Comparison of ENCODE assay signal across 14 cellular contexts in genomic region chr15:70426065-70426821, GRCh38.
DNase-seq lines count a peak whose midpoint lies in the region; ATAC-seq and TF ChIP-seq lines count a peak whose summit lies in the region.
"Had no signal": no experiment of that assay in that cellular context is flagged by ENCODE, and none has a peak within 500 bp of the region (broad histone marks: within the 10 kb centered on the region; RNA-seq: fewer than 3 reads in every experiment).

No MANE protein-coding gene starts in this region.

- H2BK12ac ChIP-seq in trophoblast cell (ENCODE audit: low read length) = peak overlapping the region; percentile 13

- H3K9me3 ChIP-seq in mammary epithelial cell (replicated peaks; ENCODE audit: insufficient read depth, low read length) = no peaks in the 10 kb centered on the region
- no peaks in the 10 kb centered on the region for H3K9me3 ChIP-seq in trophoblast cell (ENCODE audit: insufficient read depth, low read depth, low read length)
- H3K9me3 ChIP-seq: transverse colon had no signal

- no TSS peak for BruUV-seq in mammary epithelial cell (replicated peaks; lab: Mats Ljungman, UMichigan)

- H4K20me1 ChIP-seq in mammary epithelial cell (ENCODE audit: insufficient read depth, low read length) = no peaks in the 10 kb centered on the region

- H3K27ac Mint-ChIP-seq in activated CD4-positive, alpha-beta T cell treated with anti-CD3 and anti-CD28 coated beads for 36 hours = no peak overlapping the region
- no peak overlapping the region for H3K27ac Mint-ChIP-seq in activated CD4-positive, alpha-beta memory T cell treated with anti-CD3 and anti-CD28 coated beads, Interleukin-2, amount 10 ng/mL, durations not matched to agents 7 days and 5 days
- H3K27ac Mint-ChIP-seq: stimulated activated memory B cell treated with anti-CD40 and anti-IgM and Interleukin-4, amounts not matched to agents 10 μg/mL and 1 μg/mL and 100 μg/mL, for 72 hours had no signal

- H3K27ac ChIP-seq in mammary epithelial cell (ENCODE audit: insufficient read depth, low read depth, low read length) (no peak overlapping the region), trophoblast cell (ENCODE audit: low read depth, low read length) (no peak overlapping the region)
- H3K27ac ChIP-seq: esophagus squamous epithelium, transverse colon had no signal

- TF ChIP-seq CTCF in mammary epithelial cell (conservative IDR thresholded peaks at IDR 0.05 in 1 of 2, IDR thresholded peaks at IDR 0.05 in 1 of 2; ENCODE audit: extremely low read depth in 1 of 2, insufficient read depth in 1 of 2, low read depth in 1 of 2, low read length in 2 of 2) = no peak

- no peak overlapping the region for H3K4ac ChIP-seq in trophoblast cell (ENCODE audit: low read depth, low read length)

- CTCF ChIA-PET in activated CD4-positive, alpha-beta T cell treated with anti-CD3 and anti-CD28 coated beads for 36 hours (lab: Charles Lee) = interaction anchor here (0.7 to 1.7 kb wide), 4 partner anchors 19 to 916 kb away, joined by 3 to 7 read pairs (median 4); no protein-coding TSS in a partner anchor
- CTCF ChIA-PET in mammary epithelial cell (lab: Charles Lee; ENCODE audit: low non-redundant PET) = interaction anchor here (0.5 kb wide), 1 partner anchor 40 kb away, joined by 3 read pairs; no protein-coding TSS in a partner anchor
- CTCF ChIA-PET in activated CD4-positive, alpha-beta memory T cell treated with anti-CD3 and anti-CD28 coated beads, Interleukin-2, amount 10 ng/mL, durations not matched to agents 7 days and 5 days (lab: Charles Lee) = no interaction called here

- H3K79me1 ChIP-seq in trophoblast cell (ENCODE audit: low read length) = peaks cover 4% of the 10 kb centered on the region

- intact Hi-C loops in activated CD4-positive, alpha-beta T cell treated with anti-CD3 and anti-CD28 coated beads for 36 hours (cut with DNase I, micrococcal nuclease) = no loop called here
- intact Hi-C loops in mammary epithelial cell (cut with micrococcal nuclease) (no loop called here), posterior cingulate gyrus (cut with DNase I) (no loop called here)

- no peak overlapping the region for H3K18ac ChIP-seq in trophoblast cell (ENCODE audit: low read length)

- no peak overlapping the region for H4K8ac ChIP-seq in trophoblast cell (ENCODE audit: low read depth, low read length)

- no peaks in the 10 kb centered on the region for H3K36me3 ChIP-seq in mammary epithelial cell (ENCODE audit: insufficient read depth, low read length)
- H3K36me3 ChIP-seq in trophoblast cell (ENCODE audit: control insufficient read depth in 1 of 2, insufficient read depth in 2 of 2, low read length in 2 of 2) = no peaks in the 10 kb centered on the region
- H3K36me3 ChIP-seq: esophagus squamous epithelium, transverse colon had no signal

- no peak overlapping the region for H3K9ac ChIP-seq in mammary epithelial cell (ENCODE audit: insufficient read depth, low read length)
- H3K9ac ChIP-seq in trophoblast cell (ENCODE audit: low read length) = no peak overlapping the region

- peak; percentile 31 for ATAC-seq in activated CD4-positive, alpha-beta T cell treated with anti-CD3 and anti-CD28 coated beads for 36 hours
- no peak for ATAC-seq in HG02970 (IDR thresholded peaks at IDR 0.05; ENCODE audit: low FRiP score, unreplicated experiment)
- ATAC-seq: stimulated activated memory B cell treated with anti-CD40 and anti-IgM and Interleukin-4, amounts not matched to agents 10 μg/mL and 1 μg/mL and 100 μg/mL, for 72 hours had no signal

- H3K27me3 Mint-ChIP-seq in activated CD4-positive, alpha-beta T cell treated with anti-CD3 and anti-CD28 coated beads for 36 hours = no peaks in the 10 kb centered on the region
- H3K27me3 Mint-ChIP-seq in activated CD4-positive, alpha-beta memory T cell treated with anti-CD3 and anti-CD28 coated beads, Interleukin-2, amount 10 ng/mL, durations not matched to agents 7 days and 5 days = peaks cover 18% of the 10 kb centered on the region
- H3K27me3 Mint-ChIP-seq: stimulated activated memory B cell treated with anti-CD40 and anti-IgM and Interleukin-4, amounts not matched to agents 10 μg/mL and 1 μg/mL and 100 μg/mL, for 72 hours had no signal

- peaks cover 27% of the 10 kb centered on the region for H3K4me1 Mint-ChIP-seq in activated CD4-positive, alpha-beta T cell treated with anti-CD3 and anti-CD28 coated beads for 36 hours
- H3K4me1 Mint-ChIP-seq in activated CD4-positive, alpha-beta memory T cell treated with anti-CD3 and anti-CD28 coated beads, Interleukin-2, amount 10 ng/mL, durations not matched to agents 7 days and 5 days = peaks cover 16% of the 10 kb centered on the region

- no peak overlapping the region for H3K4me3 ChIP-seq in mammary epithelial cell (replicated peaks in 1 of 3; ENCODE audit: insufficient read depth in 1 of 3, low read depth in 2 of 3, low read length in 3 of 3)
- no peak overlapping the region for H3K4me3 ChIP-seq in trophoblast cell (ENCODE audit: low read depth, low read length)
- H3K4me3 ChIP-seq: esophagus squamous epithelium, transverse colon had no signal

- H3K4me3 Mint-ChIP-seq in activated CD4-positive, alpha-beta T cell treated with anti-CD3 and anti-CD28 coated beads for 36 hours = no peak overlapping the region
- no peak overlapping the region for H3K4me3 Mint-ChIP-seq in activated CD4-positive, alpha-beta memory T cell treated with anti-CD3 and anti-CD28 coated beads, Interleukin-2, amount 10 ng/mL, durations not matched to agents 7 days and 5 days
- H3K4me3 Mint-ChIP-seq: CD4-positive, CD25-positive, alpha-beta regulatory T cell; stimulated activated memory B cell treated with anti-CD40 and anti-IgM and Interleukin-4, amounts not matched to agents 10 μg/mL and 1 μg/mL and 100 μg/mL, for 72 hours had no signal

- dilution Hi-C loops in mammary epithelial cell (cut with HindIII; ENCODE audit: low sequenced_read_pairs) = loop anchor here (5.0 kb wide), 1 partner anchor 86 kb away; no protein-coding TSS in a partner anchor

- H4K91ac ChIP-seq in trophoblast cell (ENCODE audit: low read depth, low read length) = no peak overlapping the region

- no peaks in the 10 kb centered on the region for H3K79me2 ChIP-seq in mammary epithelial cell (ENCODE audit: insufficient read depth, low read length)
- no peaks in the 10 kb centered on the region for H3K79me2 ChIP-seq in trophoblast cell (ENCODE audit: control insufficient read depth, insufficient read depth, low read length, poor library complexity)

- H2AFZ ChIP-seq in mammary epithelial cell (ENCODE audit: low read depth, low read length) (no peak overlapping the region), trophoblast cell (ENCODE audit: insufficient read depth, low read length, poor library complexity) (no peak overlapping the region)

- H2AK5ac ChIP-seq in trophoblast cell (ENCODE audit: low read length) = no peak overlapping the region

- H2BK5ac ChIP-seq in trophoblast cell (ENCODE audit: low read depth, low read length, poor library complexity) = no peak overlapping the region

- POLR2A ChIA-PET in activated CD4-positive, alpha-beta T cell treated with anti-CD3 and anti-CD28 coated beads for 36 hours (lab: Charles Lee) = no interaction called here
- POLR2A ChIA-PET in activated CD4-positive, alpha-beta memory T cell treated with anti-CD3 and anti-CD28 coated beads, Interleukin-2, amount 10 ng/mL, durations not matched to agents 7 days and 5 days (lab: Charles Lee) = no interaction called here

- H3K14ac ChIP-seq in trophoblast cell (ENCODE audit: low read length) = no peak overlapping the region

- H3K4me1 ChIP-seq in mammary epithelial cell (ENCODE audit: insufficient read depth, low read length) = peaks cover 31% of the 10 kb centered on the region
- H3K4me1 ChIP-seq in trophoblast cell (ENCODE audit: control insufficient read depth in 1 of 2, insufficient read depth in 2 of 2, low read length in 2 of 2) = peaks cover 9 to 12% of the 10 kb centered on the region in 2 experiments
- H3K4me1 ChIP-seq: transverse colon had no signal

- no peak for DNase-seq in activated CD4-positive, alpha-beta T cell treated with anti-CD3 and anti-CD28 coated beads for 36 hours
- no peak for DNase-seq in activated CD4-positive, alpha-beta T cell treated with anti-CD3 and anti-CD28 coated beads for 4 hours
- DNase-seq in NCI-H226 (peak; percentile 44), mammary epithelial cell (peak; percentile 52), trophoblast cell (no peak), posterior cingulate gyrus (no peak)
- DNase-seq in activated CD4-positive, alpha-beta memory T cell treated with anti-CD3 and anti-CD28 coated beads, Interleukin-2, amount 10 ng/mL, durations not matched to agents 7 days and 5 days = no peak
- DNase-seq: 8988T; aorta; CD4-positive, CD25-positive, alpha-beta regulatory T cell; esophagus squamous epithelium; transverse colon had no signal

- in situ Hi-C loops in mammary epithelial cell (cut with MboI; ENCODE audit: low sequenced_read_pairs in 2 of 2) = no loop called here

- H3K9me3 Mint-ChIP-seq in activated CD4-positive, alpha-beta T cell treated with anti-CD3 and anti-CD28 coated beads for 36 hours (ENCODE audit: low read depth) = peaks cover 8% of the 10 kb centered on the region
- H3K9me3 Mint-ChIP-seq in activated CD4-positive, alpha-beta memory T cell treated with anti-CD3 and anti-CD28 coated beads, Interleukin-2, amount 10 ng/mL, durations not matched to agents 7 days and 5 days = no peaks in the 10 kb centered on the region

- WGBS in mammary epithelial cell (ENCODE audit: low coverage, missing lambda C conversion rate) = 87% methylated on average over 16 of the region's 17 CpGs
- no CpG with 5 or more reads among the region's 17 CpGs for WGBS in trophoblast cell (ENCODE audit: extremely low coverage, insufficient coverage, insufficient read length)

- no peak overlapping the region for H3K23ac ChIP-seq in trophoblast cell (ENCODE audit: low read length)

- H3K27me3 ChIP-seq in mammary epithelial cell (ENCODE audit: insufficient read depth, low read length) (no peaks in the 10 kb centered on the region), trophoblast cell (ENCODE audit: insufficient read depth, low read length) (no peaks in the 10 kb centered on the region)
- H3K27me3 ChIP-seq: transverse colon had no signal

- no peak overlapping the region for H4K12ac ChIP-seq in trophoblast cell (ENCODE audit: low read depth, low read length)

- no peaks in the 10 kb centered on the region for H3K36me3 Mint-ChIP-seq in activated CD4-positive, alpha-beta T cell treated with anti-CD3 and anti-CD28 coated beads for 36 hours (ENCODE audit: low read depth)
- no peaks in the 10 kb centered on the region for H3K36me3 Mint-ChIP-seq in activated CD4-positive, alpha-beta memory T cell treated with anti-CD3 and anti-CD28 coated beads, Interleukin-2, amount 10 ng/mL, durations not matched to agents 7 days and 5 days (ENCODE audit: low read depth)
- H3K36me3 Mint-ChIP-seq: stimulated activated memory B cell treated with anti-CD40 and anti-IgM and Interleukin-4, amounts not matched to agents 10 μg/mL and 1 μg/mL and 100 μg/mL, for 72 hours had no signal

- no peak overlapping the region for H2BK120ac ChIP-seq in trophoblast cell (ENCODE audit: insufficient read depth, low read length, poor library complexity)

- no peak overlapping the region for H3K4me2 ChIP-seq in mammary epithelial cell (ENCODE audit: insufficient read depth, low read depth, low read length)
- H3K4me2 ChIP-seq in trophoblast cell (ENCODE audit: low read length) = no peak overlapping the region

Comparison
In these comparisons a context has a peak if more than half of its experiments do, and no peak if none do; other contexts are left out.
1. DNase-seq: peak in NCI-H226 (single experiment) and mammary epithelial cell (single experiment); none in activated CD4-positive, alpha-beta T cell treated with anti-CD3 and anti-CD28 coated beads for 36 hours (single experiment), activated CD4-positive, alpha-beta T cell treated with anti-CD3 and anti-CD28 coated beads for 4 hours (0 of 2), trophoblast cell (0 of 2), activated CD4-positive, alpha-beta memory T cell treated with anti-CD3 and anti-CD28 coated beads, Interleukin-2, amount 10 ng/mL, durations not matched to agents 7 days and 5 days (single experiment) and posterior cingulate gyrus (0 of 10).